ENCODE assay signal across 16 cellular contexts in the genomic region with DNA sequence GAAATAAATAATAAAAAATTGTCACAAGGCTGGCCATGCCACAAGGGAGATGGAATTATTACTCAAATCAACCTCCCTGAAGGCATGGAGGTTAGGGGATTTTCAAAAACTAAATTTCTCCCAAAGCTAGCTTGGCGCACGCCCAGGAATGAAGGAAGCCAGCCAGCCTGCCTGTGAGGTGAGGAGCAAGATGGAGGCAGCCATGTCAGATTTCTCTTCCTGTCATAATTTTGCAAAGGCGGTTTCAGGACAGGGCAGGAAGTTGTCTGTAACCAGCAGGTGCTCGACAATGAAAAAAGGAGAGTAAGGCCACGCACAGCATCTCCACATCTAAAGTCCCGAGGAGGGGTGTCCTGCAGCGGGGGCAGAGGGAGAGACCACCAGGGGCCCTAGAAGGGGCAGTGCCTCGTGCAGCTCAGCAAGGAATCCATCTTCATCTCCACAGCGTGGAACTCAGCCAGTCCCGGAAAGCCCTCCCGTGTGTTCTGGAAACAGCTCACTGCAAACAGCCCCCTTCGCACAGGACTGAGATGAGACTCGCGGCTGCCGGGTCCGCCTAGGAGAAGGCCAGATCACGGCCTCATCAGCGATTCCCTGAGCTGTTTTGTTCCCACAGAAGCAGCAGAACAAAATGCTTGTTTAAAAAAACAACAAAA. TPM values are rescaled to one million over a fixed set of nuclear protein-coding genes. Genes with fewer than 3 reads are reported as not detected.
DNase-seq lines count a peak whose midpoint lies in the region; ATAC-seq and FAIRE-seq lines count a peak whose summit lies in the region.
"Had no signal": no experiment of that assay in that cellular context is flagged by ENCODE, and none has a peak within 500 bp of the region (broad histone marks: within the 10 kb centered on the region; RNA-seq: fewer than 3 reads in every experiment).

No MANE protein-coding gene starts in this region.

- no peak overlapping the region for H3K4me3 ChIP-seq in neuron (ENCODE audit: low read length)
- H3K4me3 ChIP-seq: GM23248, lower lobe of right lung had no signal

- H3K4me3 Mint-ChIP-seq in activated CD4-positive, alpha-beta memory T cell treated with anti-CD3 and anti-CD28 coated beads for 36 hours = no peak overlapping the region
- H3K4me3 Mint-ChIP-seq in activated CD4-positive, alpha-beta memory T cell treated with anti-CD3 and anti-CD28 coated beads, Interleukin-2, amount 10 ng/mL, durations not matched to agents 7 days and 5 days = no peak overlapping the region
- H3K4me3 Mint-ChIP-seq in central memory CD8-positive, alpha-beta T cell = no peak overlapping the region
- H3K4me3 Mint-ChIP-seq in activated T-helper 2 cell treated with anti-CD3 and anti-CD28 coated beads, Interferon-gamma antibody, Interleukin-2, Interleukin-4, amounts not matched to agents 10 μg/mL and 5 μg/mL and 100 μg/mL, durations not matched to agents 14 hours and 24 hours and 36 hours (ENCODE audit: low read depth) = no peak overlapping the region

- DNase-seq in activated CD4-positive, alpha-beta memory T cell treated with anti-CD3 and anti-CD28 coated beads for 36 hours = peak; percentile 11
- DNase-seq in activated CD4-positive, alpha-beta memory T cell treated with anti-CD3 and anti-CD28 coated beads, Interleukin-2, amount 10 ng/mL, durations not matched to agents 7 days and 5 days = no peak
- DNase-seq in central memory CD8-positive, alpha-beta T cell (ENCODE audit: low spot score in 2 of 2) = no peak
- no peak for DNase-seq in HTR-8/SVneo (ENCODE audit: insufficient read length, low spot score)
- no peak for DNase-seq in stimulated activated CD4-positive, alpha-beta T cell treated with anti-CD3 and anti-CD28 coated beads, Interleukin-1b, Interleukin-23, amount 100 ng/mL, for 48 hours
- no peak for DNase-seq in activated T-helper 2 cell treated with anti-CD3 and anti-CD28 coated beads, Interferon-gamma antibody, Interleukin-2, Interleukin-4, amounts not matched to agents 10 μg/mL and 5 μg/mL and 100 μg/mL, durations not matched to agents 14 hours and 24 hours and 36 hours (ENCODE audit: low spot score)
- DNase-seq: activated CD4-positive, alpha-beta T cell treated with anti-CD3 and anti-CD28 coated beads for 1 hour; brain microvascular endothelial cell; effector CD4-positive, alpha-beta T cell; GM23248; Kasumi-1; lower lobe of right lung; NCI-H1436; NCI-H524 had no signal

- POLR2A ChIA-PET in activated CD4-positive, alpha-beta memory T cell treated with anti-CD3 and anti-CD28 coated beads for 36 hours (lab: Charles Lee) = no interaction called here
- POLR2A ChIA-PET in activated CD4-positive, alpha-beta memory T cell treated with anti-CD3 and anti-CD28 coated beads, Interleukin-2, amount 10 ng/mL, durations not matched to agents 7 days and 5 days (lab: Charles Lee) = interaction anchor here (1.1 to 1.6 kb wide), 3 partner anchors 15 to 130 kb away, joined by 3 to 4 read pairs (median 4); a partner anchor contains a TSS

- H3K9me3 Mint-ChIP-seq in activated CD4-positive, alpha-beta memory T cell treated with anti-CD3 and anti-CD28 coated beads for 36 hours = peaks cover 23% of the 10 kb centered on the region
- peaks cover 15% of the 10 kb centered on the region for H3K9me3 Mint-ChIP-seq in activated CD4-positive, alpha-beta memory T cell treated with anti-CD3 and anti-CD28 coated beads, Interleukin-2, amount 10 ng/mL, durations not matched to agents 7 days and 5 days
- no peaks in the 10 kb centered on the region for H3K9me3 Mint-ChIP-seq in central memory CD8-positive, alpha-beta T cell
- H3K9me3 Mint-ChIP-seq in activated T-helper 2 cell treated with anti-CD3 and anti-CD28 coated beads, Interferon-gamma antibody, Interleukin-2, Interleukin-4, amounts not matched to agents 10 μg/mL and 5 μg/mL and 100 μg/mL, durations not matched to agents 14 hours and 24 hours and 36 hours = peaks cover 22% of the 10 kb centered on the region

- no peak for ATAC-seq in central memory CD8-positive, alpha-beta T cell (replicated peaks; ENCODE audit: extremely low read depth, poor library complexity, severe bottlenecking)
- ATAC-seq: lower lobe of right lung had no signal

- no peaks in the 10 kb centered on the region for H3K27me3 ChIP-seq in neuron (ENCODE audit: insufficient read depth, low read length)
- H3K27me3 ChIP-seq: brain microvascular endothelial cell had no signal

- peaks cover 21% of the 10 kb centered on the region for H3K9me3 ChIP-seq in KOPT-K1 (ENCODE audit: insufficient read depth, low read length, poor library complexity, severe bottlenecking)
- H3K9me3 ChIP-seq in neuron (ENCODE audit: low read length) = peaks cover 8% of the 10 kb centered on the region

- CTCF ChIA-PET in activated CD4-positive, alpha-beta memory T cell treated with anti-CD3 and anti-CD28 coated beads for 36 hours (lab: Charles Lee) = interaction anchor here (0.7 to 1.5 kb wide), 2 partner anchors 14 to 28 kb away, joined by 3 to 4 read pairs; no protein-coding TSS in a partner anchor
- CTCF ChIA-PET in activated CD4-positive, alpha-beta memory T cell treated with anti-CD3 and anti-CD28 coated beads, Interleukin-2, amount 10 ng/mL, durations not matched to agents 7 days and 5 days (lab: Charles Lee) = interaction anchor here (1.2 to 2.2 kb wide), 2 partner anchors 40 to 43 kb away, joined by 3 to 6 read pairs; no protein-coding TSS in a partner anchor

- no peak for FAIRE-seq in HTR-8/SVneo (lab: Jason Lieb, UNC)

- H3K4me1 Mint-ChIP-seq in activated CD4-positive, alpha-beta memory T cell treated with anti-CD3 and anti-CD28 coated beads for 36 hours (ENCODE audit: low read depth) = peaks cover 3% of the 10 kb centered on the region
- peaks cover 10% of the 10 kb centered on the region for H3K4me1 Mint-ChIP-seq in activated CD4-positive, alpha-beta memory T cell treated with anti-CD3 and anti-CD28 coated beads, Interleukin-2, amount 10 ng/mL, durations not matched to agents 7 days and 5 days
- no peaks in the 10 kb centered on the region for H3K4me1 Mint-ChIP-seq in central memory CD8-positive, alpha-beta T cell
- peaks cover 5% of the 10 kb centered on the region for H3K4me1 Mint-ChIP-seq in activated T-helper 2 cell treated with anti-CD3 and anti-CD28 coated beads, Interferon-gamma antibody, Interleukin-2, Interleukin-4, amounts not matched to agents 10 μg/mL and 5 μg/mL and 100 μg/mL, durations not matched to agents 14 hours and 24 hours and 36 hours (ENCODE audit: low read depth)

- H3K27ac ChIP-seq in KOPT-K1 (ENCODE audit: low read depth, low read length, poor library complexity, severe bottlenecking) = peak overlapping the region; percentile 39
- H3K27ac ChIP-seq: brain microvascular endothelial cell, GM23248, lower lobe of right lung had no signal

- H2AFZ ChIP-seq in neuron (ENCODE audit: low read depth, low read length) = peak overlapping the region; percentile 59
- H2AFZ ChIP-seq: GM23248 had no signal

- no peaks in the 10 kb centered on the region for H3K36me3 ChIP-seq in KOPT-K1 (ENCODE audit: insufficient read depth, low read length)
- H3K36me3 ChIP-seq in neuron (ENCODE audit: insufficient read depth, low read length) = no peaks in the 10 kb centered on the region
- H3K36me3 ChIP-seq: brain microvascular endothelial cell, lower lobe of right lung had no signal

- peaks cover 2% of the 10 kb centered on the region for H3K36me3 Mint-ChIP-seq in activated CD4-positive, alpha-beta memory T cell treated with anti-CD3 and anti-CD28 coated beads for 36 hours
- peaks cover 7% of the 10 kb centered on the region for H3K36me3 Mint-ChIP-seq in activated CD4-positive, alpha-beta memory T cell treated with anti-CD3 and anti-CD28 coated beads, Interleukin-2, amount 10 ng/mL, durations not matched to agents 7 days and 5 days (ENCODE audit: low read depth)
- H3K36me3 Mint-ChIP-seq in central memory CD8-positive, alpha-beta T cell (ENCODE audit: insufficient read depth) = peaks cover 8% of the 10 kb centered on the region
- H3K36me3 Mint-ChIP-seq in activated T-helper 2 cell treated with anti-CD3 and anti-CD28 coated beads, Interferon-gamma antibody, Interleukin-2, Interleukin-4, amounts not matched to agents 10 μg/mL and 5 μg/mL and 100 μg/mL, durations not matched to agents 14 hours and 24 hours and 36 hours (ENCODE audit: low read depth) = peaks cover 6% of the 10 kb centered on the region

- intact Hi-C loops in activated CD4-positive, alpha-beta memory T cell treated with anti-CD3 and anti-CD28 coated beads for 36 hours (cut with micrococcal nuclease) = no loop called here
- intact Hi-C loops in activated T-helper 2 cell treated with anti-CD3 and anti-CD28 coated beads, Interferon-gamma antibody, Interleukin-2, Interleukin-4, amounts not matched to agents 10 μg/mL and 5 μg/mL and 100 μg/mL, durations not matched to agents 14 hours and 24 hours and 36 hours (cut with micrococcal nuclease) = no loop called here

- peaks cover 18% of the 10 kb centered on the region for H3K4me1 ChIP-seq in neuron (ENCODE audit: insufficient read depth, low read length)
- H3K4me1 ChIP-seq: lower lobe of right lung had no signal

- H3K27ac Mint-ChIP-seq in activated CD4-positive, alpha-beta memory T cell treated with anti-CD3 and anti-CD28 coated beads for 36 hours = no peak overlapping the region
- no peak overlapping the region for H3K27ac Mint-ChIP-seq in activated CD4-positive, alpha-beta memory T cell treated with anti-CD3 and anti-CD28 coated beads, Interleukin-2, amount 10 ng/mL, durations not matched to agents 7 days and 5 days
- H3K27ac Mint-ChIP-seq in central memory CD8-positive, alpha-beta T cell (ENCODE audit: low read depth) = peak overlapping the region; percentile 44
- H3K27ac Mint-ChIP-seq in activated T-helper 2 cell treated with anti-CD3 and anti-CD28 coated beads, Interferon-gamma antibody, Interleukin-2, Interleukin-4, amounts not matched to agents 10 μg/mL and 5 μg/mL and 100 μg/mL, durations not matched to agents 14 hours and 24 hours and 36 hours = no peak overlapping the region

- H3K27me3 Mint-ChIP-seq in activated CD4-positive, alpha-beta memory T cell treated with anti-CD3 and anti-CD28 coated beads for 36 hours = no peaks in the 10 kb centered on the region
- H3K27me3 Mint-ChIP-seq in activated CD4-positive, alpha-beta memory T cell treated with anti-CD3 and anti-CD28 coated beads, Interleukin-2, amount 10 ng/mL, durations not matched to agents 7 days and 5 days = no peaks in the 10 kb centered on the region
- H3K27me3 Mint-ChIP-seq in central memory CD8-positive, alpha-beta T cell = no peaks in the 10 kb centered on the region
- no peaks in the 10 kb centered on the region for H3K27me3 Mint-ChIP-seq in activated T-helper 2 cell treated with anti-CD3 and anti-CD28 coated beads, Interferon-gamma antibody, Interleukin-2, Interleukin-4, amounts not matched to agents 10 μg/mL and 5 μg/mL and 100 μg/mL, durations not matched to agents 14 hours and 24 hours and 36 hours (ENCODE audit: low read depth)

RNA-seq across cellular contexts. Expression of a gene that starts 47.8 kb away (rescaled TPM):
- total RNA-seq in activated CD4-positive, alpha-beta memory T cell treated with anti-CD3 and anti-CD28 coated beads for 36 hours = 100 to 1,000 TPM; 262 TPM
- total RNA-seq in activated CD4-positive, alpha-beta memory T cell treated with anti-CD3 and anti-CD28 coated beads, Interleukin-2, amount 10 ng/mL, durations not matched to agents 7 days and 5 days = 100 to 1,000 TPM; 178 to 187 TPM
- 271 TPM in 2 replicates for total RNA-seq in activated T-helper 2 cell treated with anti-CD3 and anti-CD28 coated beads, Interferon-gamma antibody, Interleukin-2, Interleukin-4, amounts not matched to agents 10 μg/mL and 5 μg/mL and 100 μg/mL, durations not matched to agents 14 hours and 24 hours and 36 hours

RNA-seq across cellular contexts. Expression of a gene that starts 55.7 kb away (rescaled TPM):
- 10 to 100 TPM; 65.9 to 70.2 TPM for total RNA-seq in activated CD4-positive, alpha-beta memory T cell treated with anti-CD3 and anti-CD28 coated beads for 36 hours
- 10 to 100 TPM; 82.1 to 84.9 TPM for total RNA-seq in activated CD4-positive, alpha-beta memory T cell treated with anti-CD3 and anti-CD28 coated beads, Interleukin-2, amount 10 ng/mL, durations not matched to agents 7 days and 5 days
- total RNA-seq in activated T-helper 2 cell treated with anti-CD3 and anti-CD28 coated beads, Interferon-gamma antibody, Interleukin-2, Interleukin-4, amounts not matched to agents 10 μg/mL and 5 μg/mL and 100 μg/mL, durations not matched to agents 14 hours and 24 hours and 36 hours = 68.5 and 73.1 TPM in 2 replicates
